9 cellular contexts compared by ENCODE assay signal in genomic region chr5:59790399-59791130, GRCh38.
DNase-seq lines count a peak whose midpoint lies in the region; ATAC-seq, FAIRE-seq and TF ChIP-seq lines count a peak whose summit lies in the region.
"Had no signal": no experiment of that assay in that cellular context is flagged by ENCODE, and none has a peak within 500 bp of the region (broad histone marks: within the 10 kb centered on the region; RNA-seq: fewer than 3 reads in every experiment).

No MANE protein-coding gene starts in this region.

- no peaks in the 10 kb centered on the region for H3K36me3 ChIP-seq in astrocyte (ENCODE audit: insufficient read depth, low read length)
- no peaks in the 10 kb centered on the region for H3K36me3 ChIP-seq in sigmoid colon

- no peaks in the 10 kb centered on the region for H4K20me1 ChIP-seq in astrocyte (ENCODE audit: insufficient read depth, low read length)

- WGBS in sigmoid colon, 2 donors, result 66 to 85% methylated on average over 12 of the region's 12 CpGs

- H3K27ac Mint-ChIP-seq in astrocyte (ENCODE audit: unreplicated experiment), result peak overlapping the region; percentile 9

- intact Hi-C loops in sigmoid colon (cut with DNase I), result loop anchor here (2.0 kb wide), 1 partner anchor 108 kb away; no protein-coding TSS in a partner anchor

- no peaks in the 10 kb centered on the region for H3K9me3 Mint-ChIP-seq in astrocyte (ENCODE audit: unreplicated experiment)

- peak overlapping the region; percentile 30 for H3K27ac ChIP-seq in astrocyte (ENCODE audit: low read depth, low read length)
- H3K27ac ChIP-seq in sigmoid colon, result peak overlapping the region; percentile 38 to 85 (median 76)

- peak overlapping the region; percentile 66 for H3K4me2 ChIP-seq in astrocyte (ENCODE audit: low read length)

- ATAC-seq in GM19324 (IDR thresholded peaks at IDR 0.05; ENCODE audit: low FRiP score, unreplicated experiment) (peak; percentile 78), HG03342 (IDR thresholded peaks at IDR 0.05; ENCODE audit: unreplicated experiment) (peak; percentile 72), HG02981 (IDR thresholded peaks at IDR 0.05; ENCODE audit: unreplicated experiment) (no peak)
- ATAC-seq: Panc1 had no signal

- peaks cover 63% of the 10 kb centered on the region for H3K4me1 Mint-ChIP-seq in astrocyte (ENCODE audit: low read depth, unreplicated experiment)

- H3K9ac ChIP-seq in astrocyte (ENCODE audit: low read length), result peak overlapping the region; percentile 41

- FAIRE-seq in astrocyte (lab: Jason Lieb, UNC), result no peak
- FAIRE-seq: islet of Langerhans had no signal

- no peaks in the 10 kb centered on the region for H3K27me3 Mint-ChIP-seq in astrocyte (ENCODE audit: low read depth, unreplicated experiment)

- TF ChIP-seq CTCF in astrocyte (IDR thresholded peaks at IDR 0.05; ENCODE audit: insufficient read depth, low read depth, low read length), result no peak
- TF ChIP-seq CTCF in sigmoid colon (IDR thresholded peaks at IDR 0.05), result no peak

- H2AFZ ChIP-seq in astrocyte (ENCODE audit: low read depth, low read length), result peak overlapping the region; percentile 20

- no peaks in the 10 kb centered on the region for H3K36me3 Mint-ChIP-seq in astrocyte (ENCODE audit: low read depth, unreplicated experiment)

- H3K27me3 ChIP-seq in astrocyte (ENCODE audit: insufficient read depth, low read length) (no peaks in the 10 kb centered on the region), sigmoid colon (no peaks in the 10 kb centered on the region)

- H3K9me3 ChIP-seq in astrocyte (ENCODE audit: insufficient read depth, low read depth, low read length) (no peaks in the 10 kb centered on the region), sigmoid colon (no peaks in the 10 kb centered on the region)

- H3K4me1 ChIP-seq in astrocyte (ENCODE audit: insufficient read depth, low read length) (peaks cover 40% of the 10 kb centered on the region), sigmoid colon (peaks cover 0 to 76% (median 65%) of the 10 kb centered on the region in 4 donors)

- H3K79me2 ChIP-seq in astrocyte (ENCODE audit: insufficient read depth, low read length), result no peaks in the 10 kb centered on the region

- TF ChIP-seq POLR2A in sigmoid colon (IDR thresholded peaks at IDR 0.05), result no peak

- DNase-seq in astrocyte (ENCODE audit: low read depth), result peak; percentile 60
- peak; percentile 78 for DNase-seq in sigmoid colon
- DNase-seq in islet precursor cell, result no peak
- DNase-seq in stimulated activated naive CD4-positive, alpha-beta T cell treated with Interleukin-2 at 50 U/mL for 16 hours (lab: John Stamatoyannopoulos, UW), result no peak

- H3K4me3 ChIP-seq in astrocyte (ENCODE audit: insufficient read depth, low read depth, low read length), result peak overlapping the region; percentile 26
- peak overlapping the region in 3 of 4 donors; percentile 12 to 26 (median 22) for H3K4me3 ChIP-seq in sigmoid colon

- TF ChIP-seq EP300 in sigmoid colon (IDR thresholded peaks at IDR 0.05), result no peak

- no peak overlapping the region for H3K4me3 Mint-ChIP-seq in astrocyte (ENCODE audit: unreplicated experiment)

Comparison
In these comparisons a context has a peak if more than half of its experiments do, and no peak if none do; other contexts are left out.
1. DNase-seq: peak in astrocyte (single experiment) and sigmoid colon (single experiment); none in islet precursor cell (single experiment) and stimulated activated naive CD4-positive, alpha-beta T cell treated with Interleukin-2 at 50 U/mL for 16 hours (single experiment).